ENCODE assay signal across 16 cellular contexts in genomic region chr22:50058338-50059184, GRCh38. TPM values are rescaled to one million over a fixed set of nuclear protein-coding genes. Genes with fewer than 3 reads are reported as not detected.
DNase-seq lines count a peak whose midpoint lies in the region; ATAC-seq and TF ChIP-seq lines count a peak whose summit lies in the region.
"Had no signal": no experiment of that assay in that cellular context is flagged by ENCODE, and none has a peak within 500 bp of the region (broad histone marks: within the 10 kb centered on the region; RNA-seq: fewer than 3 reads in every experiment).

No MANE protein-coding gene starts in this region.

- H3K9me3 ChIP-seq in HEK293 (ENCODE audit: control insufficient read depth, insufficient read depth, low read depth, low read length) (no peaks in the 10 kb centered on the region), skeletal muscle satellite cell (replicated peaks; ENCODE audit: low read length) (no peaks in the 10 kb centered on the region)

- intact Hi-C loops in activated B cell treated with CpG ODN at 0.5 μM for 24 hours (cut with micrococcal nuclease) = no loop called here

- H3K36me3 ChIP-seq in HEK293 (ENCODE audit: control insufficient read depth in 2 of 2, insufficient read depth in 1 of 2, low read length in 2 of 2) = no peaks in the 10 kb centered on the region
- H3K36me3 ChIP-seq in skeletal muscle satellite cell (ENCODE audit: insufficient read depth, low read length) = no peaks in the 10 kb centered on the region

- H3K4me1 ChIP-seq in HEK293 (ENCODE audit: control insufficient read depth, insufficient read depth, low read length) = no peaks in the 10 kb centered on the region
- no peaks in the 10 kb centered on the region for H3K4me1 ChIP-seq in skeletal muscle satellite cell (ENCODE audit: control insufficient read depth, insufficient read depth, low read length)

- ATAC-seq in activated B cell treated with CpG ODN at 0.5 μM for 24 hours (ENCODE audit: low read depth) (peak; percentile 21), HG03039 (IDR thresholded peaks at IDR 0.05; ENCODE audit: unreplicated experiment) (no peak), HG03108 (IDR thresholded peaks at IDR 0.05; ENCODE audit: unreplicated experiment) (no peak)

- CTCF ChIA-PET in HEK293 (lab: Yijun Ruan, JAX) = no interaction called here
- CTCF ChIA-PET in activated B cell treated with CpG ODN at 0.5 μM for 24 hours (lab: Charles Lee) = no interaction called here

- H3K4me3 Mint-ChIP-seq in activated B cell treated with CpG ODN at 0.5 μM for 24 hours = no peak overlapping the region

- no peaks in the 10 kb centered on the region for H3K36me3 Mint-ChIP-seq in activated B cell treated with CpG ODN at 0.5 μM for 24 hours (ENCODE audit: low read depth)
- H3K36me3 Mint-ChIP-seq: IgD-negative memory B cell had no signal

- no peak overlapping the region for H3K27ac Mint-ChIP-seq in activated B cell treated with CpG ODN at 0.5 μM for 24 hours
- H3K27ac Mint-ChIP-seq: activated T-helper 2 cell treated with anti-CD3 and anti-CD28 coated beads, Interferon-gamma antibody, Interleukin-2, Interleukin-4, amounts not matched to agents 10 μg/mL and 5 μg/mL and 100 μg/mL, durations not matched to agents 14 hours and 24 hours and 36 hours; IgD-negative memory B cell had no signal

- H3K9me3 Mint-ChIP-seq in activated B cell treated with CpG ODN at 0.5 μM for 24 hours = peaks cover 4% of the 10 kb centered on the region

- POLR2A ChIA-PET in HEK293 (lab: Yijun Ruan, JAX) = no interaction called here
- POLR2A ChIA-PET in activated B cell treated with CpG ODN at 0.5 μM for 24 hours (lab: Charles Lee) = no interaction called here

- no peak overlapping the region for H3K4me3 ChIP-seq in HEK293 (ENCODE audit: low read depth, low read length)
- H3K4me3 ChIP-seq in skeletal muscle satellite cell (ENCODE audit: low read length) = no peak overlapping the region

- no peak overlapping the region for H3K9ac ChIP-seq in skeletal muscle satellite cell (ENCODE audit: low read depth, low read length)

- DNase-seq in activated B cell treated with CpG ODN at 0.5 μM for 24 hours (no peak), iPS-NIHi11 (ENCODE audit: low spot score) (peak; percentile 68)
- DNase-seq in stimulated activated CD4-positive, alpha-beta T cell treated with anti-CD3 and anti-CD28 coated beads, Interleukin-1b, Interleukin-23, amount 100 ng/mL, for 48 hours = no peak
- DNase-seq: C1 segment of cervical spinal cord; DND-41; NCI-H1417; stimulated activated CD8-positive, alpha-beta memory T cell treated with anti-CD3 and anti-CD28 coated beads, Interleukin-4, amount 100 ng/mL, for 48 hours; T-helper 2 cell had no signal

- peak overlapping the region; percentile 47 for H3K4me2 ChIP-seq in skeletal muscle satellite cell (ENCODE audit: low read length)

- H3K4me1 Mint-ChIP-seq in activated B cell treated with CpG ODN at 0.5 μM for 24 hours = peaks cover 25% of the 10 kb centered on the region

- no peak for TF ChIP-seq CTCF in HEK293 (tag by site-specific recombination; IDR thresholded peaks at IDR 0.05)
- no peak for TF ChIP-seq CTCF in activated B cell treated with CpG ODN at 0.5 μM for 24 hours (IDR thresholded peaks at IDR 0.05)

- H3K27me3 ChIP-seq in skeletal muscle satellite cell (ENCODE audit: control insufficient read depth, insufficient read depth, low read length) = peaks cover 36% of the 10 kb centered on the region

- H3K27me3 Mint-ChIP-seq in activated B cell treated with CpG ODN at 0.5 μM for 24 hours = peaks cover 42% of the 10 kb centered on the region

- H3K27ac ChIP-seq in HEK293 (ENCODE audit: extremely low read depth, low read depth, low read length) = no peak overlapping the region

TF ChIP-seq in HEK293, 187 proteins besides CTCF, POLR2A, EP300 and RAD21:
- TF ChIP-seq FEZF1 (tag by site-specific recombination; IDR thresholded peaks at IDR 0.05) (no peak), REPIN1 (tag by site-specific recombination; IDR thresholded peaks at IDR 0.05; ENCODE audit: low read depth) (no peak), ZNF366 (tag by site-specific recombination; conservative IDR thresholded peaks at IDR 0.05) (no peak), ZNF16 (tag by site-specific recombination; IDR thresholded peaks at IDR 0.05; ENCODE audit: low read depth) (no peak), ZBTB7A (tag by site-specific recombination; IDR thresholded peaks at IDR 0.05; ENCODE audit: low read depth) (0 out of 2 replicates have a peak, but pooled peaks have one; percentile 41)

RNA-seq across cellular contexts. Expression of gene TTLL8, which starts 0.5 kb away (rescaled TPM):
- not detected in 2 replicates for total RNA-seq in activated B cell treated with CpG ODN at 0.5 μM for 24 hours
- not detected in 2 replicates for total RNA-seq in skeletal muscle satellite cell (2012; rRNA removed)
- total RNA-seq: activated T-helper 2 cell treated with anti-CD3 and anti-CD28 coated beads, Interferon-gamma antibody, Interleukin-2, Interleukin-4, amounts not matched to agents 10 μg/mL and 5 μg/mL and 100 μg/mL, durations not matched to agents 14 hours and 24 hours and 36 hours; glomerular endothelial cell; liver had no signal

RNA-seq across cellular contexts. Expression of gene MLC1, which starts 26.7 kb away (rescaled TPM):
- total RNA-seq in activated B cell treated with CpG ODN at 0.5 μM for 24 hours = not detected in 2 replicates
- not detected in 2 replicates for total RNA-seq in skeletal muscle satellite cell (2012; rRNA removed)
- total RNA-seq: activated T-helper 2 cell treated with anti-CD3 and anti-CD28 coated beads, Interferon-gamma antibody, Interleukin-2, Interleukin-4, amounts not matched to agents 10 μg/mL and 5 μg/mL and 100 μg/mL, durations not matched to agents 14 hours and 24 hours and 36 hours; glomerular endothelial cell had no signal

RNA-seq across cellular contexts. Expression of gene MOV10L1, which starts 31.2 kb away (rescaled TPM):
- total RNA-seq in activated B cell treated with CpG ODN at 0.5 μM for 24 hours = not detected in 2 replicates
- 0.25 and 0.66 TPM in 2 replicates for total RNA-seq in skeletal muscle satellite cell (2012; rRNA removed)

RNA-seq across cellular contexts. Expression of gene IL17REL, which starts 46.0 kb away (rescaled TPM):
- total RNA-seq in activated B cell treated with CpG ODN at 0.5 μM for 24 hours = 0.15 and 0.31 TPM in 2 replicates
- not detected in 2 replicates for total RNA-seq in skeletal muscle satellite cell (2012; rRNA removed)
- total RNA-seq: activated T-helper 2 cell treated with anti-CD3 and anti-CD28 coated beads, Interferon-gamma antibody, Interleukin-2, Interleukin-4, amounts not matched to agents 10 μg/mL and 5 μg/mL and 100 μg/mL, durations not matched to agents 14 hours and 24 hours and 36 hours; glomerular endothelial cell had no signal
